In the genomic region with DNA sequence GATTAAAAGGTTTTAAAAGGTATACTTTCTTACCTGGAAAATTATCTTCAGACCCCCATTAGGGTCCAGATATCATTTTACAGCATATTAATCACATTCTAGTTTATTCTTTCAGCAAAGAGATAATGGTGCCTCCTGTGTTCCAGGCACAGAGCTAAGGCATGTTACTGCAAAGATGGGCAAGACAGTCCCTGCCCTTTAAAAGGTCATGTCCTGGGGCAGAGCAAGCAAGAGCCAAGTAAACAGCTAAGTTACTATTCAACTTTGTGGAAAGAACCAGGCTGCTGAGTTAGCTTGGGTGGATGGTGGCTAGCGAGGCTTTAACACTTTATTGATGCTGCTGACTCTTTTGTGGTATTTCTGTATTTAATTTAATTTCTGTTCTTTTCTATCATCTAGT, we compare ENCODE assay signal across 21 cellular contexts.
DNase-seq lines count a peak whose midpoint lies in the region; ATAC-seq and TF ChIP-seq lines count a peak whose summit lies in the region.
"Had no signal": no experiment of that assay in that cellular context is flagged by ENCODE, and none has a peak within 500 bp of the region (broad histone marks: within the 10 kb centered on the region; RNA-seq: fewer than 3 reads in every experiment).

No MANE protein-coding gene starts in this region.

- no peaks in the 10 kb centered on the region for H3K27me3 ChIP-seq in foreskin keratinocyte
- H3K27me3 ChIP-seq in prostate gland (replicated peaks; ENCODE audit: insufficient read depth), result no peaks in the 10 kb centered on the region
- H3K27me3 ChIP-seq: gastroesophageal sphincter, SJCRH30 had no signal

- peak; percentile 44 for ATAC-seq in GM19025 (IDR thresholded peaks at IDR 0.05; ENCODE audit: low read depth, unreplicated experiment)
- ATAC-seq in foreskin keratinocyte, result peak; percentile 26
- no peak for ATAC-seq in GM18517 (IDR thresholded peaks at IDR 0.05; ENCODE audit: unreplicated experiment)
- ATAC-seq: activated CD8-positive, alpha-beta T cell treated with anti-CD3 and anti-CD28 coated beads for 36 hours; activated T-cell treated with anti-CD3 and anti-CD28 coated beads, Interleukin-2, amount 50 U/mL, for 4 hours; gastroesophageal sphincter; GM23338; lower lobe of right lung; T-helper 17 cell had no signal

- no peak for TF ChIP-seq POLR2A in prostate gland (IDR thresholded peaks at IDR 0.05)

- TF ChIP-seq CTCF in foreskin keratinocyte (conservative IDR thresholded peaks at IDR 0.05), result no peak
- no peak for TF ChIP-seq CTCF in prostate gland (IDR thresholded peaks at IDR 0.05)

- H3K4me3 ChIP-seq in prostate gland, result no peak overlapping the region
- H3K4me3 ChIP-seq: gastroesophageal sphincter, GM23338, lower lobe of right lung, SJCRH30 had no signal

- intact Hi-C loops in prostate gland (cut with DNase I), result no loop called here

- DNase-seq in HK-2 (ENCODE audit: unreplicated experiment), result peak; percentile 14
- peak; percentile 54 to 75 for DNase-seq in foreskin keratinocyte
- peak; percentile 29 for DNase-seq in prostate gland (ENCODE audit: low spot score)
- DNase-seq in NCI-H526 treated with DMSO at 0.1 percent for 48 hours (lab: John Stamatoyannopoulos, UW), result no peak
- DNase-seq in iPS-NIHi7 (ENCODE audit: extremely low spot score), result no peak
- DNase-seq: activated CD8-positive, alpha-beta T cell treated with anti-CD3 and anti-CD28 coated beads for 36 hours; activated naive CD4-positive, alpha-beta T cell treated with anti-CD3 and anti-CD28 coated beads, Interleukin-2, amount 50 U/mL, for 16 hours; activated T-cell treated with anti-CD3 and anti-CD28 coated beads, Interleukin-2, amount 50 U/mL, for 4 hours; Calu3; lower lobe of right lung; NCI-H1092; NCI-H2081; NCI-H510A treated with DMSO at 0.1 percent for 48 hours; SJCRH30; small intestine; stimulated activated CD4-positive, alpha-beta T cell treated with anti-CD3 and anti-CD28 coated beads, Interleukin-4, amount 100 ng/mL, for 24 hours; T-helper 17 cell had no signal

- H3K27ac ChIP-seq in foreskin keratinocyte, result peak overlapping the region; percentile 42
- H3K27ac ChIP-seq in prostate gland, result no peak overlapping the region
- H3K27ac ChIP-seq: gastroesophageal sphincter, lower lobe of right lung, SJCRH30 had no signal

- H3K4me1 ChIP-seq in foreskin keratinocyte (peaks cover 46% of the 10 kb centered on the region), prostate gland (replicated peaks) (no peaks in the 10 kb centered on the region)
- H3K4me1 ChIP-seq: gastroesophageal sphincter had no signal

- WGBS in prostate gland, result 64% methylated on average over 1 of the region's 1 CpG

- no peaks in the 10 kb centered on the region for H3K9me3 ChIP-seq in prostate gland
- H3K9me3 ChIP-seq: gastroesophageal sphincter, lower lobe of right lung, SJCRH30 had no signal

- no peaks in the 10 kb centered on the region for H3K36me3 ChIP-seq in prostate gland
- H3K36me3 ChIP-seq: gastroesophageal sphincter, lower lobe of right lung, SJCRH30 had no signal

Comparison
In these comparisons a context has a peak if more than half of its experiments do, and no peak if none do; other contexts are left out.
1. DNase-seq: peak in HK-2 (single experiment), foreskin keratinocyte (2 of 2) and prostate gland (single experiment); none in NCI-H526 treated with DMSO at 0.1 percent for 48 hours (single experiment) and iPS-NIHi7 (single experiment).